In the genomic region with DNA sequence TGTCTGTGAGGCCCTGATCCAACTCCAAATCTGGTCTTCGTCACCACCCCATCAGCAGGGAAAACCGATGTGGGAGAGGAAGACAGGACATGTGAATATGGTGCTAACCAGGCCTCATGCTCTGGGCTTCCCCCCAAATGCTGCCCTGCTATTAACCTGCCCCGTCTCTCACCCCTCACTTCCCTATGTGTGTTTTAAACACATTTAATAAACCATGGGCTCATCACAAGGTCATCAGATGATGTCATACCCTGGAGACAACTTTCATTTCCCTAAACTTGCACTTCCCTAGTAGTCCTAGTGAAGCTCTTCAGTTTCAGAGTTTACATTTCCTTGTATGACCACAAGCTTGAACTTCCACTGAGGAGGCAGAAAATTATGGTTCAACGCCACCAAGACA, we compare ENCODE assay signal across 17 cellular contexts. TPM values are rescaled to one million over a fixed set of nuclear protein-coding genes. Genes with fewer than 3 reads are reported as not detected.
DNase-seq lines count a peak whose midpoint lies in the region; ATAC-seq and TF ChIP-seq lines count a peak whose summit lies in the region.
"Had no signal": no experiment of that assay in that cellular context is flagged by ENCODE, and none has a peak within 500 bp of the region (broad histone marks: within the 10 kb centered on the region; RNA-seq: fewer than 3 reads in every experiment).

No MANE protein-coding gene starts in this region.

- H3K4me3 ChIP-seq in left ventricle myocardium inferior = no peak overlapping the region
- H3K4me3 ChIP-seq in left lung = no peak overlapping the region
- H3K4me3 ChIP-seq in uterus = no peak overlapping the region
- H3K4me3 ChIP-seq: prostate gland had no signal

- no peak for DNase-seq in Right ventricle myocardium superior
- no peak for DNase-seq in left ventricle myocardium inferior
- peak; percentile 89 for DNase-seq in RPMI8226
- peak in 1 of 2 donors; percentile 69 for DNase-seq in left lung
- DNase-seq in progenitor cell of endocrine pancreas (ENCODE audit: low spot score, unreplicated experiment) = no peak
- DNase-seq in activated naive CD4-positive, alpha-beta T cell treated with anti-CD3 and anti-CD28 coated beads, Interleukin-2, amount 50 U/mL, for 16 hours = no peak
- DNase-seq in uterus = no peak
- no peak for DNase-seq in activated CD4-positive, CD25-positive, alpha-beta regulatory T cell treated with anti-CD3 and anti-CD28 coated beads, Interleukin-2, amount 50 U/mL, for 72 hours
- DNase-seq: activated T-cell treated with anti-CD3 and anti-CD28 coated beads, Interleukin-2, amount 50 U/mL, for 48 hours; DND-41; effector CD8-positive, alpha-beta T cell; mammary epithelial cell; WERI-Rb-1 had no signal

- no peaks in the 10 kb centered on the region for H3K36me3 Mint-ChIP-seq in progenitor cell of endocrine pancreas (ENCODE audit: insufficient read depth)

- H3K36me3 ChIP-seq in left ventricle myocardium inferior = no peaks in the 10 kb centered on the region
- no peaks in the 10 kb centered on the region for H3K36me3 ChIP-seq in left lung
- no peaks in the 10 kb centered on the region for H3K36me3 ChIP-seq in uterus
- H3K36me3 ChIP-seq: prostate gland, WERI-Rb-1 had no signal

- H3K9me3 Mint-ChIP-seq in progenitor cell of endocrine pancreas (ENCODE audit: low read depth) = no peaks in the 10 kb centered on the region

- ATAC-seq in Right ventricle myocardium superior (ENCODE audit: poor library complexity) (peak; percentile 63), left lung (peak; percentile 87)

- intact Hi-C loops in Right ventricle myocardium superior (cut with DNase I) = no loop called here
- intact Hi-C loops in left ventricle myocardium inferior (cut with micrococcal nuclease) = no loop called here
- intact Hi-C loops in left lung (cut with DNase I) = no loop called here
- intact Hi-C loops in uterus (cut with DNase I; ENCODE audit: low total_unique reads) = no loop called here

- TF ChIP-seq POLR2A in uterus (IDR thresholded peaks at IDR 0.05) = no peak

- no peak overlapping the region for H3K4me3 Mint-ChIP-seq in progenitor cell of endocrine pancreas (ENCODE audit: low read depth)

- H3K4me1 Mint-ChIP-seq in progenitor cell of endocrine pancreas (ENCODE audit: low read depth) = peaks cover 17% of the 10 kb centered on the region

- H3K27ac Mint-ChIP-seq in progenitor cell of endocrine pancreas = no peak overlapping the region

- TF ChIP-seq CTCF in left ventricle myocardium inferior (IDR thresholded peaks at IDR 0.05; ENCODE audit: borderline replicate concordance) (no peak), left lung (IDR thresholded peaks at IDR 0.05) (no peak), progenitor cell of endocrine pancreas (IDR thresholded peaks at IDR 0.05; ENCODE audit: unreplicated experiment) (no peak), uterus (IDR thresholded peaks at IDR 0.05) (no peak)

- H3K4me1 ChIP-seq in left ventricle myocardium inferior (no peaks in the 10 kb centered on the region), left lung (no peaks in the 10 kb centered on the region), uterus (no peaks in the 10 kb centered on the region)
- H3K4me1 ChIP-seq: prostate gland had no signal

- H3K9me3 ChIP-seq in left ventricle myocardium inferior (replicated peaks) (no peaks in the 10 kb centered on the region), left lung (no peaks in the 10 kb centered on the region), uterus (no peaks in the 10 kb centered on the region)
- H3K9me3 ChIP-seq: prostate gland had no signal

- H3K27ac ChIP-seq in left ventricle myocardium inferior (replicated peaks) = no peak overlapping the region
- H3K27ac ChIP-seq in left lung = no peak overlapping the region
- no peak overlapping the region for H3K27ac ChIP-seq in uterus
- H3K27ac ChIP-seq: prostate gland, WERI-Rb-1 had no signal

- H3K27me3 ChIP-seq in left ventricle myocardium inferior (ENCODE audit: low read depth) = peaks cover 37% of the 10 kb centered on the region
- H3K27me3 ChIP-seq in left lung = peaks cover 0 to 1% of the 10 kb centered on the region in 2 donors
- no peaks in the 10 kb centered on the region for H3K27me3 ChIP-seq in uterus

- H3K27me3 Mint-ChIP-seq in progenitor cell of endocrine pancreas = peaks cover 21% of the 10 kb centered on the region

RNA-seq across cellular contexts. Expression of gene CD8B2, which starts 49.9 kb away (rescaled TPM):
- total RNA-seq in Right ventricle myocardium superior = not detected
- not detected for total RNA-seq in left ventricle myocardium inferior
- total RNA-seq in left lung = under 1 TPM in 1 of 2 donors, not detected in 1; 0.10 TPM
- not detected in 2 replicates for total RNA-seq in progenitor cell of endocrine pancreas
- under 1 TPM in 1 of 4 donors, not detected in 3; 0.07 TPM for total RNA-seq in uterus
- total RNA-seq: astrocyte, mammary epithelial cell, RPMI7951, subcutaneous adipose tissue had no signal
